In genomic region chr6:26223213-26223612, GRCh38 we compare ENCODE assay signal across 8 cellular contexts.
DNase-seq lines count a peak whose midpoint lies in the region; ATAC-seq, FAIRE-seq and TF ChIP-seq lines count a peak whose summit lies in the region.

No MANE protein-coding gene starts in this region.

- H3K9ac ChIP-seq in subcutaneous abdominal adipose tissue (ENCODE audit: low read length in 5 of 5), result peak overlapping the region in 3 of 5 donors; percentile 20 to 62 (median 39)

- TF ChIP-seq CTCF in AG09309 (IDR thresholded peaks at IDR 0.05; ENCODE audit: control insufficient read depth, insufficient read depth, low read depth, low read length, missing control alignments), result no peak
- TF ChIP-seq CTCF in Peyer's patch (IDR thresholded peaks at IDR 0.05), result no peak
- no peak for TF ChIP-seq CTCF in foreskin fibroblast (IDR thresholded peaks at IDR 0.05; ENCODE audit: low read depth, low read length)

- peaks cover 0 to 5% (median 0%) of the 10 kb centered on the region in 3 donors for H3K36me3 ChIP-seq in Peyer's patch
- no peaks in the 10 kb centered on the region for H3K36me3 ChIP-seq in subcutaneous abdominal adipose tissue (ENCODE audit: control insufficient read depth in 5 of 5, insufficient read depth in 5 of 5, low read length in 5 of 5)

- H3K4me3 ChIP-seq in AG09309 (ENCODE audit: control insufficient read depth, low read depth, low read length) (peak overlapping the region; percentile 38), Peyer's patch (peak overlapping the region; percentile 42 to 65 (median 48)), foreskin fibroblast (ENCODE audit: low read depth in 1 of 2, low read length in 2 of 2) (peak overlapping the region; percentile 60 to 77), subcutaneous abdominal adipose tissue (ENCODE audit: low read depth in 1 of 5, low read length in 5 of 5) (peak overlapping the region; percentile 55 to 89 (median 70))

- H3K4me1 ChIP-seq in Peyer's patch, result peaks cover 0 to 3% (median 0%) of the 10 kb centered on the region in 4 donors
- H3K4me1 ChIP-seq in subcutaneous abdominal adipose tissue (ENCODE audit: control insufficient read depth in 5 of 5, insufficient read depth in 5 of 5, low read length in 5 of 5), result peaks cover 0 to 16% (median 0%) of the 10 kb centered on the region in 5 donors

- FAIRE-seq in H54 (lab: Jason Lieb, UNC), result no peak

- H3K27me3 ChIP-seq in Peyer's patch, result no peaks in the 10 kb centered on the region
- peaks cover 4 to 31% (median 12%) of the 10 kb centered on the region in 5 donors for H3K27me3 ChIP-seq in subcutaneous abdominal adipose tissue (ENCODE audit: control insufficient read depth in 5 of 5, insufficient read depth in 4 of 5, low read length in 5 of 5)

- H3K27ac ChIP-seq in Peyer's patch, result peak overlapping the region; percentile 74 to 91 (median 78)
- no peak overlapping the region for H3K27ac ChIP-seq in subcutaneous abdominal adipose tissue (ENCODE audit: low read depth, low read length)

- peak; percentile 4 for ATAC-seq in GM19467 (IDR thresholded peaks at IDR 0.05; ENCODE audit: unreplicated experiment)
- no peak for ATAC-seq in GM21717 (IDR thresholded peaks at IDR 0.05; ENCODE audit: unreplicated experiment)

- DNase-seq in AG09309 (ENCODE audit: low read depth) (no peak), Peyer's patch (no peak), foreskin fibroblast (no peak), H54 (ENCODE audit: insufficient read length, low spot score) (no peak), posterior vena cava (ENCODE audit: low spot score) (no peak)

- H3K9me3 ChIP-seq in Peyer's patch (peaks cover 0 to 5% (median 0%) of the 10 kb centered on the region in 4 donors), subcutaneous abdominal adipose tissue (ENCODE audit: control insufficient read depth in 5 of 5, low read length in 5 of 5) (peaks cover 0 to 12% (median 7%) of the 10 kb centered on the region in 5 donors)

- TF ChIP-seq POLR2A in Peyer's patch (IDR thresholded peaks at IDR 0.05) (no peak), H54 (IDR thresholded peaks at IDR 0.05; ENCODE audit: low read depth, low read length) (no peak)

- intact Hi-C loops in posterior vena cava (cut with DNase I), result no loop called here
